Comparison of ENCODE assay signal across 13 cellular contexts in genomic region chr6:46437671-46438221, GRCh38. TPM values are rescaled to one million over a fixed set of nuclear protein-coding genes. Genes with fewer than 3 reads are reported as not detected.
DNase-seq lines count a peak whose midpoint lies in the region; ATAC-seq and TF ChIP-seq lines count a peak whose summit lies in the region.
"Had no signal": no experiment of that assay in that cellular context is flagged by ENCODE, and none has a peak within 500 bp of the region (broad histone marks: within the 10 kb centered on the region; RNA-seq: fewer than 3 reads in every experiment).

No MANE protein-coding gene starts in this region.

- no peak overlapping the region for H3K27ac ChIP-seq in left lung
- H3K27ac ChIP-seq: adrenal gland; BLaER1 treated with 17β-estradiol and CSF1 and Interleukin-3, amounts not matched to agents 10 nM and 100 nM; upper lobe of right lung had no signal

- TF ChIP-seq CTCF in choroid plexus epithelial cell (conservative IDR thresholded peaks at IDR 0.05; ENCODE audit: low read depth, low read length) = no peak
- TF ChIP-seq CTCF in left lung (IDR thresholded peaks at IDR 0.05) = no peak

- intact Hi-C loops in left lung (cut with DNase I) = no loop called here

- H3K9me3 ChIP-seq in left lung = no peaks in the 10 kb centered on the region
- H3K9me3 ChIP-seq: adrenal gland; BLaER1 treated with 17β-estradiol and CSF1 and Interleukin-3, amounts not matched to agents 10 nM and 100 nM; upper lobe of right lung had no signal

- no peaks in the 10 kb centered on the region for H3K27me3 ChIP-seq in left lung
- H3K27me3 ChIP-seq: adrenal gland; BLaER1 treated with 17β-estradiol and CSF1 and Interleukin-3, amounts not matched to agents 10 nM and 100 nM; upper lobe of right lung had no signal

- DNase-seq in AG08395 (ENCODE audit: low spot score) (peak; percentile 69), LHCN-M2 (ENCODE audit: low read depth) (peak; percentile 21), choroid plexus epithelial cell (ENCODE audit: low read depth) (peak; percentile 62), left lung (no peak), mucosa of gallbladder (ENCODE audit: low spot score) (no peak), NCI-H2081 (lab: John Stamatoyannopoulos, UW) (no peak)
- DNase-seq: adrenal gland, GDM1, NCI-H187 treated with DMSO at 0.1 percent for 48 hours, upper lobe of right lung had no signal

- H3K4me3 ChIP-seq in choroid plexus epithelial cell (ENCODE audit: low read depth, low read length) = no peak overlapping the region
- H3K4me3 ChIP-seq in left lung = no peak overlapping the region
- H3K4me3 ChIP-seq: adrenal gland; BLaER1 treated with 17β-estradiol and CSF1 and Interleukin-3, amounts not matched to agents 10 nM and 100 nM; upper lobe of right lung had no signal

- H3K4me1 ChIP-seq in left lung = no peaks in the 10 kb centered on the region
- H3K4me1 ChIP-seq: adrenal gland, upper lobe of right lung had no signal

- ATAC-seq in left lung = peak; percentile 27
- ATAC-seq in GM21515 (IDR thresholded peaks at IDR 0.05; ENCODE audit: unreplicated experiment) = no peak
- ATAC-seq in GM21737 (IDR thresholded peaks at IDR 0.05; ENCODE audit: unreplicated experiment) = no peak
- ATAC-seq: upper lobe of right lung had no signal

- no peaks in the 10 kb centered on the region for H3K36me3 ChIP-seq in left lung
- H3K36me3 ChIP-seq: adrenal gland; BLaER1 treated with 17β-estradiol and CSF1 and Interleukin-3, amounts not matched to agents 10 nM and 100 nM; upper lobe of right lung had no signal

RNA-seq across cellular contexts. Expression of gene RCAN2, which starts 53.5 kb away (rescaled TPM):
- 0.58 and 0.86 TPM in 2 replicates for total RNA-seq in LHCN-M2 (2014; rRNA removed)
- polyA plus RNA-seq in LHCN-M2 (2012) = 6.4 TPM
- total RNA-seq in left lung = 10 to 100 TPM; 28.1 to 35.8 TPM
- total RNA-seq in mucosa of gallbladder = 61.7 TPM

Comparison
In these comparisons a context has a peak if more than half of its experiments do, and no peak if none do; other contexts are left out.
1. DNase-seq: peak in AG08395 (single experiment), LHCN-M2 (single experiment) and choroid plexus epithelial cell (single experiment); none in left lung (0 of 2), mucosa of gallbladder (single experiment) and NCI-H2081 (0 of 2).
2. RNA of gene RCAN2, which starts 53.5 kb away (total RNA-seq): 61.7 TPM in mucosa of gallbladder (single experiment) and 28.1 to 35.8 TPM in left lung; 0.58 to 0.86 TPM in LHCN-M2; every median in the first group is over 10 times any median in the second.